In the genomic region with DNA sequence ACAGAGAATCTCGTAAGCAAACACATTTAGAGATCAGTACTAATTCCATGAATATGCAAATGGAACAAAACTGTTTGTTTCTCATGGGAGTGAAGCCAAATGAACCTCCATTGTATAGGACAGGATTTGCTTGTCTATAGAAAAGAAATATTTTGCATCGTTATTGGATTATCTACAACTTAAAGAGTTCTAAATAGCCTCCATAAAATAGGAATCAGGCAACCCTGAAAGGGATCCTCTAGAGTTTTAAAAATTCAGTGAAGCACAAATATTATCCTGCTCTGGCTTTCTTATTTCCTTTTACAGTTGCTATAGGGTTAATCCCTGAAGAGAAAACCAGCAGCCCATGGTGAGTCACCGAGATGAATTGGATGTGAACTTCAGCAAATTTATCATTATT, we compare ENCODE assay signal across 16 cellular contexts.
DNase-seq lines count a peak whose midpoint lies in the region; ATAC-seq and TF ChIP-seq lines count a peak whose summit lies in the region.
"Had no signal": no experiment of that assay in that cellular context is flagged by ENCODE, and none has a peak within 500 bp of the region (broad histone marks: within the 10 kb centered on the region; RNA-seq: fewer than 3 reads in every experiment).

No MANE protein-coding gene starts in this region.

- no peaks in the 10 kb centered on the region for H3K27me3 ChIP-seq in GM23338 (ENCODE audit: insufficient read depth)
- no peaks in the 10 kb centered on the region for H3K27me3 ChIP-seq in brain microvascular endothelial cell (replicated peaks)
- no peaks in the 10 kb centered on the region for H3K27me3 ChIP-seq in neural progenitor cell
- no peaks in the 10 kb centered on the region for H3K27me3 ChIP-seq in mesendoderm (ENCODE audit: insufficient read depth, low read length, poor library complexity)
- H3K27me3 ChIP-seq in body of pancreas, result no peaks in the 10 kb centered on the region

- no peaks in the 10 kb centered on the region for H4K20me1 ChIP-seq in GM23338 (replicated peaks; ENCODE audit: insufficient read depth)
- H4K20me1 ChIP-seq in neural progenitor cell (ENCODE audit: low read depth), result no peaks in the 10 kb centered on the region

- H2BK120ac ChIP-seq in mesendoderm (ENCODE audit: low read depth, low read length), result no peak overlapping the region

- H3K18ac ChIP-seq in mesendoderm (ENCODE audit: low read length), result no peak overlapping the region

- peaks cover 12% of the 10 kb centered on the region; the same call in 1 of the 2 replicates for H3K4me1 ChIP-seq in GM23338 (ENCODE audit: insufficient read depth)
- peaks cover 17% of the 10 kb centered on the region for H3K4me1 ChIP-seq in neural progenitor cell
- no peaks in the 10 kb centered on the region for H3K4me1 ChIP-seq in mesendoderm (ENCODE audit: control insufficient read depth, low read depth, low read length)
- H3K4me1 ChIP-seq in body of pancreas, result no peaks in the 10 kb centered on the region

- H3K79me2 ChIP-seq in GM23338 (replicated peaks; ENCODE audit: insufficient read depth) (no peaks in the 10 kb centered on the region), neural progenitor cell (ENCODE audit: low read depth) (no peaks in the 10 kb centered on the region), mesendoderm (ENCODE audit: control insufficient read depth, insufficient read depth, low read length) (no peaks in the 10 kb centered on the region)

- no peaks in the 10 kb centered on the region for H3K9me3 ChIP-seq in neural progenitor cell (ENCODE audit: low read depth)
- H3K9me3 ChIP-seq in body of pancreas, result no peaks in the 10 kb centered on the region

- H2BK5ac ChIP-seq in mesendoderm (ENCODE audit: low read length), result no peak overlapping the region

- no peak overlapping the region for H2AK5ac ChIP-seq in mesendoderm (ENCODE audit: low read length)

- H3K9me3 Mint-ChIP-seq in GM23338, result no peaks in the 10 kb centered on the region
- no peaks in the 10 kb centered on the region for H3K9me3 Mint-ChIP-seq in neural progenitor cell

- H3K36me3 Mint-ChIP-seq in GM23338 (ENCODE audit: low read depth) (no peaks in the 10 kb centered on the region), neural progenitor cell (no peaks in the 10 kb centered on the region)

- peak overlapping the region; percentile 38; the same call in 1 of the 2 replicates for H3K4me2 ChIP-seq in GM23338
- no peak overlapping the region for H3K4me2 ChIP-seq in neural progenitor cell
- H3K4me2 ChIP-seq in mesendoderm (ENCODE audit: low read length), result no peak overlapping the region

- no peak overlapping the region for H3K4me3 Mint-ChIP-seq in GM23338
- H3K4me3 Mint-ChIP-seq in neural progenitor cell, result no peak overlapping the region
- H3K4me3 Mint-ChIP-seq: B cell; CD4-positive, alpha-beta T cell; HFFc6 had no signal

- intact Hi-C loops in body of pancreas (cut with DNase I), result no loop called here

- no peak overlapping the region for H3K56ac ChIP-seq in mesendoderm (ENCODE audit: low read length)

- H2BK15ac ChIP-seq in mesendoderm (replicated peaks; ENCODE audit: low read depth), result no peak overlapping the region

- H3K9ac ChIP-seq in neural progenitor cell, result no peak overlapping the region
- H3K9ac ChIP-seq in mesendoderm (ENCODE audit: low read length), result no peak overlapping the region

- peaks cover 8% of the 10 kb centered on the region for H3K4me1 Mint-ChIP-seq in GM23338
- peaks cover 4% of the 10 kb centered on the region for H3K4me1 Mint-ChIP-seq in neural progenitor cell
- H3K4me1 Mint-ChIP-seq: B cell had no signal

- H4K5ac ChIP-seq in mesendoderm (ENCODE audit: low read length), result no peak overlapping the region

- H3K4ac ChIP-seq in mesendoderm (ENCODE audit: low read depth, low read length), result no peak overlapping the region

- no CpG with 5 or more reads among the region's 3 CpGs for WGBS in mesendoderm (ENCODE audit: extremely low coverage, insufficient coverage, low lambda C conversion rate)
- 28 to 36% methylated on average over 3 of the region's 3 CpGs for WGBS in body of pancreas, 2 donors

- H3K27me3 Mint-ChIP-seq in GM23338 (ENCODE audit: insufficient read depth, low read depth, poor library complexity) (no peaks in the 10 kb centered on the region), neural progenitor cell (ENCODE audit: insufficient read depth, low read depth) (no peaks in the 10 kb centered on the region)
- H3K27me3 Mint-ChIP-seq: B cell; CD4-positive, alpha-beta T cell had no signal

- ATAC-seq in GM23338 (no peak), body of pancreas (no peak)
- ATAC-seq: GM12878 had no signal

- H3F3A ChIP-seq in GM23338 (replicated peaks; ENCODE audit: low read depth) (no peaks in the 10 kb centered on the region), neural progenitor cell (ENCODE audit: low read depth) (no peaks in the 10 kb centered on the region)

- H3K9me2 ChIP-seq in GM23338 (ENCODE audit: insufficient read depth), result no peaks in the 10 kb centered on the region

- no peaks in the 10 kb centered on the region for H3K79me1 ChIP-seq in mesendoderm (ENCODE audit: low read length)

- no peak overlapping the region for H3K23ac ChIP-seq in mesendoderm (ENCODE audit: low read length)

- H3K36me3 ChIP-seq in GM23338 (ENCODE audit: insufficient read depth) (no peaks in the 10 kb centered on the region), brain microvascular endothelial cell (replicated peaks) (no peaks in the 10 kb centered on the region), neural progenitor cell (no peaks in the 10 kb centered on the region), mesendoderm (ENCODE audit: control insufficient read depth, insufficient read depth, low read length) (no peaks in the 10 kb centered on the region), body of pancreas (replicated peaks in 1 of 2; ENCODE audit: insufficient read depth in 1 of 2, low read depth in 2 of 2) (no peaks in the 10 kb centered on the region)

- H3K4me3 ChIP-seq in GM23338 (no peak overlapping the region), brain microvascular endothelial cell (ENCODE audit: low read depth, low read length) (no peak overlapping the region), neural progenitor cell (no peak overlapping the region), mesendoderm (ENCODE audit: low read length) (no peak overlapping the region), body of pancreas (no peak overlapping the region)
- H3K4me3 ChIP-seq: GM12878 had no signal

- in situ Hi-C loops in brain microvascular endothelial cell (cut with HindIII; ENCODE audit: low pct_ligation_motif_present, low sequenced_read_pairs), result no loop called here

- no peak overlapping the region for H3K27ac ChIP-seq in GM23338 (ENCODE audit: low read depth)
- H3K27ac ChIP-seq in brain microvascular endothelial cell, result no peak overlapping the region
- no peak overlapping the region for H3K27ac ChIP-seq in neural progenitor cell
- no peak overlapping the region for H3K27ac ChIP-seq in mesendoderm (ENCODE audit: low read depth, low read length)
- H3K27ac ChIP-seq in body of pancreas, result no peak overlapping the region
- H3K27ac ChIP-seq: HL-60 had no signal

- H4K8ac ChIP-seq in mesendoderm (ENCODE audit: low read depth, low read length), result no peak overlapping the region

- peak; percentile 1 for DNase-seq in GM23338 (ENCODE audit: low spot score)
- DNase-seq in LHCN-M2 (ENCODE audit: low read depth), result peak; percentile 4
- peak; percentile 8 for DNase-seq in brain microvascular endothelial cell
- peak; percentile 7 for DNase-seq in neural progenitor cell (ENCODE audit: low spot score)
- no peak for DNase-seq in mesendoderm
- DNase-seq in body of pancreas, result no peak
- no peak for DNase-seq in occipital lobe (lab: John Stamatoyannopoulos, UW)
- DNase-seq: C1 segment of cervical spinal cord; CD4-positive, alpha-beta T cell; DMS79; GOT3; HCEC 1CT; HFFc6 had no signal

- no peak overlapping the region for H2AFZ ChIP-seq in GM23338
- H2AFZ ChIP-seq in neural progenitor cell (replicated peaks), result no peak overlapping the region

- no peak for TF ChIP-seq POLR2A in body of pancreas (IDR thresholded peaks at IDR 0.05)

- no peak overlapping the region for H3K27ac Mint-ChIP-seq in GM23338
- no peak overlapping the region for H3K27ac Mint-ChIP-seq in neural progenitor cell
- H3K27ac Mint-ChIP-seq: B cell; CD4-positive, alpha-beta T cell; HFFc6 had no signal

- TF ChIP-seq CTCF in GM23338 (conservative IDR thresholded peaks at IDR 0.05; ENCODE audit: low read depth in 2 of 2) (no peak), brain microvascular endothelial cell (IDR thresholded peaks at IDR 0.05; ENCODE audit: low read depth, low read length, missing control alignments) (no peak), neural progenitor cell (IDR thresholded peaks at IDR 0.05) (no peak), body of pancreas (IDR thresholded peaks at IDR 0.05) (no peak)

TF ChIP-seq in GM23338, 12 proteins besides CTCF, POLR2A, EP300 and RAD21 (continues in another document):
- TF ChIP-seq EZH2 (IDR thresholded peaks at IDR 0.05; ENCODE audit: low read depth, unreplicated experiment), result no peak

Comparison
In these comparisons a context has a peak if more than half of its experiments do, and no peak if none do; other contexts are left out.
1. DNase-seq: peak in GM23338 (single experiment), LHCN-M2 (single experiment), brain microvascular endothelial cell (single experiment) and neural progenitor cell (single experiment); none in mesendoderm (single experiment), body of pancreas (0 of 4) and occipital lobe (single experiment).